13 cellular contexts compared by ENCODE assay signal in the genomic region with DNA sequence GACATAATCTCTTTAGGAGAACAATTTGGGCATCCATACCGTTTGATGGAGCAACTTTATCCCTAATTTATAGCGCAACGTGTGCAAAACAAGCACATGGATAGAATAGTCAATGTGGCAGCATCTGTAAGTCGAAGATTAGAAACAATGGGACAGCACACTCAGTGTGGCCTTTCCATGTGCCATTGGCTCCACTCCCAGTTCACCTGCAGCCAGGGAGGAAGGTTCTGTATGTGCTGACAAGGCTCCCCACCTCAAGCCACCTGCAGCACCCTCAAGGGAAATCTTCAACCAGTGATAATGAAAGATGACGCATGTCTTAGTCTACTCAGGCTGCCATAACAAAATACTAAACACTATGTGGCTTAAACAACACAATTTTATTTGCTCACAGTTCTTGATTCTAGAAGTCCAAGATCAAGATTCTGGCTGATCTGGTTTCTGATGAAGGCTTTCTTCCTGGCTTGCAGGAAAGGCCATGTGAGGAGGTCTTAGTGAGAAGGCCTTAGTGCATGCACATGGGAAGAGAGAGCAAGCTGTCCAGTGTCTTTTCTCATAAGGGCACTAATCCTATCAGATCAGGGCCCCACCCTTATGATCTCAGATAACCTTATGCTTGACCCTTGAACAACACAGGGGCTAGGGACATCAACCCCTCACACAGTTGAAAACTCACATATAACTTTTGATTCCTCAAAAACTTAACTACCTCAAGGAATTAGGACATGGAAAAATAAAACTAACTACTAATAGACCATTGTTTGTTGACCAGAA. TPM values are rescaled to one million over a fixed set of nuclear protein-coding genes. Genes with fewer than 3 reads are reported as not detected.
DNase-seq lines count a peak whose midpoint lies in the region; ATAC-seq lines count a peak whose summit lies in the region.
"Had no signal": no experiment of that assay in that cellular context is flagged by ENCODE, and none has a peak within 500 bp of the region (broad histone marks: within the 10 kb centered on the region; RNA-seq: fewer than 3 reads in every experiment).

No MANE protein-coding gene starts in this region.

- peak overlapping the region; percentile 98 for H3K27ac Mint-ChIP-seq in central memory CD8-positive, alpha-beta T cell (ENCODE audit: low read depth)

- H3K4me3 ChIP-seq in thymus (ENCODE audit: low read length) = no peak overlapping the region
- H3K4me3 ChIP-seq: upper lobe of left lung had no signal

- no peaks in the 10 kb centered on the region for H3K9me3 Mint-ChIP-seq in central memory CD8-positive, alpha-beta T cell

- no peaks in the 10 kb centered on the region for H3K27me3 ChIP-seq in thymus (ENCODE audit: control insufficient read depth, insufficient read depth)
- H3K27me3 ChIP-seq: upper lobe of left lung had no signal

- H3K36me3 ChIP-seq in thymus (ENCODE audit: control insufficient read depth, insufficient read depth) = no peaks in the 10 kb centered on the region
- H3K36me3 ChIP-seq: upper lobe of left lung had no signal

- no peak for ATAC-seq in central memory CD8-positive, alpha-beta T cell (replicated peaks; ENCODE audit: extremely low read depth, poor library complexity, severe bottlenecking)
- no peak for ATAC-seq in HG03196 (IDR thresholded peaks at IDR 0.05; ENCODE audit: unreplicated experiment)

- intact Hi-C loops in head of caudate nucleus (cut with DNase I) = no loop called here

- 93% methylated on average over 5 of the region's 5 CpGs for WGBS in thymus

- H3K27me3 Mint-ChIP-seq in central memory CD8-positive, alpha-beta T cell = no peaks in the 10 kb centered on the region

- H3K4me1 ChIP-seq in thymus (ENCODE audit: control insufficient read depth, insufficient read depth, low read length) = peaks cover 6% of the 10 kb centered on the region
- H3K4me1 ChIP-seq: parathyroid adenoma had no signal

- H3K36me3 Mint-ChIP-seq in central memory CD8-positive, alpha-beta T cell (ENCODE audit: insufficient read depth) = peaks cover 9% of the 10 kb centered on the region

- H3K4me1 Mint-ChIP-seq in central memory CD8-positive, alpha-beta T cell = peaks cover 16% of the 10 kb centered on the region

- no peaks in the 10 kb centered on the region for H3K9me3 ChIP-seq in thymus (ENCODE audit: control insufficient read depth)

- peak; percentile 21 for DNase-seq in stimulated activated CD4-positive, alpha-beta T cell treated with anti-CD3 and anti-CD28 coated beads, Interleukin-15, amount 100 ng/mL, for 24 hours
- DNase-seq in stimulated activated CD4-positive, alpha-beta T cell treated with anti-CD3 and anti-CD28 coated beads, Interleukin-4, amount 100 ng/mL, for 4 hours = no peak
- DNase-seq in T-helper 22 cell (ENCODE audit: low read depth) = peak; percentile 3
- no peak for DNase-seq in central memory CD8-positive, alpha-beta T cell (ENCODE audit: low spot score in 2 of 2)
- no peak for DNase-seq in head of caudate nucleus
- DNase-seq: foreskin fibroblast, midbrain, NCI-H2107, SIG-M5, upper lobe of left lung had no signal

- H3K4me3 Mint-ChIP-seq in central memory CD8-positive, alpha-beta T cell = peak overlapping the region; percentile 66

- peak overlapping the region; percentile 87 for H3K27ac ChIP-seq in thymus (ENCODE audit: low read depth)
- H3K27ac ChIP-seq: parathyroid adenoma, upper lobe of left lung had no signal

RNA-seq across cellular contexts. Expression of gene SHLD1, which starts 34.9 kb away (rescaled TPM):
- 16.4 TPM for polyA plus RNA-seq in thymus

Comparison
In these comparisons a context has a peak if more than half of its experiments do, and no peak if none do; other contexts are left out.
1. DNase-seq: peak in stimulated activated CD4-positive, alpha-beta T cell treated with anti-CD3 and anti-CD28 coated beads, Interleukin-15, amount 100 ng/mL, for 24 hours (single experiment) and T-helper 22 cell (single experiment); none in stimulated activated CD4-positive, alpha-beta T cell treated with anti-CD3 and anti-CD28 coated beads, Interleukin-4, amount 100 ng/mL, for 4 hours (0 of 2), central memory CD8-positive, alpha-beta T cell (0 of 2) and head of caudate nucleus (0 of 42).